In the genomic region with DNA sequence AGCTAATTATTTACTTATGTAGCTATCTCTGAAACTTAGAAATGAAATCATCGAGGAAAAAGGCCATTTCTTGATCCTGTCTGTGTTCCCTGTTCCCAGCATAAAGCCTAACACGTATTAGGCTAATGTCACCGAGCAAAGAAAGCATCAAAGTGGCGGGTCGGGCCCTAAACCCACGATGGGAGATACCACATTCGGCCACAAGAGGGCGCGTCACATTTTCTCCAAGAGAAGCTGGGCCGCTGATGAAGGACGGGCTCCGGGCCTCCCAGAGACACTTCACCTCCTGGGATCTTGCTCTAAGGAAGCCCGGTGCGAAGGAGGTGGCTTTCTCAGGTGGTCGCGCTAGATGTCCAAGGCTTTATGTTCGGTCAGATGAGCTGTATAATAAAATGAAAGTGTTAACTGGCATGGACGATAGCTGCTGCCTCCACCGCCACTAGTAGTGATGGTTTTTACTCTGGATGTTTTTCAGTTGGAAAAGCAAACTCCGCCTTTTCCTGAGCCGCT, we compare ENCODE assay signal across 8 cellular contexts. TPM values are rescaled to one million over a fixed set of nuclear protein-coding genes. Genes with fewer than 3 reads are reported as not detected.
DNase-seq lines count a peak whose midpoint lies in the region; ATAC-seq and TF ChIP-seq lines count a peak whose summit lies in the region.

No MANE protein-coding gene starts in this region.

- CTCF ChIA-PET in AG04450 (lab: Charles Lee): interaction anchor here (0.6 to 4.5 kb wide), 79 partner anchors 9 to 322 kb away, joined by 3 to 171 read pairs (median 6); a partner anchor contains a TSS

- no peaks in the 10 kb centered on the region for H3K27me3 ChIP-seq in AG04450 (ENCODE audit: control insufficient read depth, insufficient read depth, low read length)

- no peaks in the 10 kb centered on the region for H3K36me3 Mint-ChIP-seq in activated naive CD4-positive, alpha-beta T cell treated with anti-CD3 and anti-CD28 coated beads, Interleukin-2, amount 50 U/mL, for 24 hours

- peak overlapping the region; percentile 57 for H3K4me3 ChIP-seq in AG04450 (ENCODE audit: low read depth, low read length)

- DNase-seq in AG04450 (ENCODE audit: low read depth, low spot score): peak; percentile 41
- DNase-seq in MV-4-11 (lab: John Stamatoyannopoulos, UW): peak; percentile 72
- DNase-seq in SK-N-DZ (ENCODE audit: low spot score): peak; percentile 91
- DNase-seq in glomerular endothelial cell (ENCODE audit: extremely low read depth, low read depth, low spot score): peak; percentile 80
- peak; percentile 89 for DNase-seq in occipital lobe (lab: John Stamatoyannopoulos, UW)
- DNase-seq in superior temporal gyrus (ENCODE audit: extremely low spot score): peak; percentile 99

- peaks cover 31% of the 10 kb centered on the region for H3K4me1 Mint-ChIP-seq in activated naive CD4-positive, alpha-beta T cell treated with anti-CD3 and anti-CD28 coated beads, Interleukin-2, amount 50 U/mL, for 24 hours

- no peaks in the 10 kb centered on the region for H3K27me3 Mint-ChIP-seq in activated naive CD4-positive, alpha-beta T cell treated with anti-CD3 and anti-CD28 coated beads, Interleukin-2, amount 50 U/mL, for 24 hours

- POLR2A ChIA-PET in AG04450 (lab: Yijun Ruan, JAX): interaction anchor here (1.0 to 1.5 kb wide), 3 partner anchors 18 to 107 kb away, joined by 4 to 7 read pairs (median 5); a partner anchor contains a TSS

- TF ChIP-seq CTCF in AG04450 (IDR thresholded peaks at IDR 0.05; ENCODE audit: low read depth, low read length): peak; percentile 83

- H3K27ac Mint-ChIP-seq in activated naive CD4-positive, alpha-beta T cell treated with anti-CD3 and anti-CD28 coated beads, Interleukin-2, amount 50 U/mL, for 24 hours: peak overlapping the region; percentile 98

- ATAC-seq in GM19035 (IDR thresholded peaks at IDR 0.05; ENCODE audit: unreplicated experiment): peak; percentile 39

- H3K9me3 Mint-ChIP-seq in activated naive CD4-positive, alpha-beta T cell treated with anti-CD3 and anti-CD28 coated beads, Interleukin-2, amount 50 U/mL, for 24 hours: no peaks in the 10 kb centered on the region

- peak overlapping the region; percentile 70 for H3K27ac ChIP-seq in AG04450 (ENCODE audit: low read depth, low read length)

- H3K4me3 Mint-ChIP-seq in activated naive CD4-positive, alpha-beta T cell treated with anti-CD3 and anti-CD28 coated beads, Interleukin-2, amount 50 U/mL, for 24 hours: peak overlapping the region; percentile 97

- no peaks in the 10 kb centered on the region for H3K9me3 ChIP-seq in AG04450 (ENCODE audit: control insufficient read depth, insufficient read depth, low read length)

RNA-seq across cellular contexts. Expression of a gene that starts 0.9 kb away (rescaled TPM):
- polyA plus RNA-seq in AG04450 (2011; rRNA removed): 62.4 and 81.7 TPM in 2 replicates
- polyA minus RNA-seq in AG04450 (2011; rRNA and poly(A)+ RNA removed): 87.6 and 106 TPM in 2 replicates
- polyA plus RNA-seq in SK-N-DZ (2014; cell fraction: cytosol; rRNA removed): 24.2 and 27.4 TPM in 2 replicates
- polyA plus RNA-seq in SK-N-DZ (2014; cell fraction: nucleus; rRNA removed): 17.1 and 34.6 TPM in 2 replicates
- total RNA-seq in glomerular endothelial cell: 23.5 and 26.9 TPM in 2 replicates
- 9.0 TPM for total RNA-seq in occipital lobe

RNA-seq across cellular contexts. Expression of a gene that starts 35.7 kb away (rescaled TPM):
- polyA plus RNA-seq in AG04450 (2011; rRNA removed): 3.5 and 5.3 TPM in 2 replicates
- polyA minus RNA-seq in AG04450 (2011; rRNA and poly(A)+ RNA removed): 3.8 and 6.4 TPM in 2 replicates
- 24.3 and 33.6 TPM in 2 replicates for polyA plus RNA-seq in SK-N-DZ (2014; cell fraction: cytosol; rRNA removed)
- polyA plus RNA-seq in SK-N-DZ (2014; cell fraction: nucleus; rRNA removed): 64.8 and 91.0 TPM in 2 replicates
- 9.6 and 24.9 TPM in 2 replicates for total RNA-seq in glomerular endothelial cell
- total RNA-seq in occipital lobe: 21.5 TPM

RNA-seq across cellular contexts. Expression of a gene that starts 38.4 kb away (rescaled TPM):
- 39.9 and 62.4 TPM in 2 replicates for polyA plus RNA-seq in AG04450 (2011; rRNA removed)
- polyA minus RNA-seq in AG04450 (2011; rRNA and poly(A)+ RNA removed): 101 and 116 TPM in 2 replicates
- 0.78 and 1.8 TPM in 2 replicates for polyA plus RNA-seq in SK-N-DZ (2014; cell fraction: cytosol; rRNA removed)
- 1.8 and 3.1 TPM in 2 replicates for polyA plus RNA-seq in SK-N-DZ (2014; cell fraction: nucleus; rRNA removed)
- total RNA-seq in glomerular endothelial cell (331 and 341 TPM in 2 replicates), occipital lobe (23.2 TPM)

RNA-seq across cellular contexts. Expression of a gene that starts 56.2 kb away (rescaled TPM):
- 17.6 and 18.2 TPM in 2 replicates for polyA plus RNA-seq in AG04450 (2011; rRNA removed)
- polyA minus RNA-seq in AG04450 (2011; rRNA and poly(A)+ RNA removed): 35.7 and 42.5 TPM in 2 replicates
- 13.1 and 25.6 TPM in 2 replicates for polyA plus RNA-seq in SK-N-DZ (2014; cell fraction: cytosol; rRNA removed)
- polyA plus RNA-seq in SK-N-DZ (2014; cell fraction: nucleus; rRNA removed): 37.4 and 48.4 TPM in 2 replicates
- 35.6 and 56.6 TPM in 2 replicates for total RNA-seq in glomerular endothelial cell
- 69.9 TPM for total RNA-seq in occipital lobe

Comparison
In these comparisons a context has a peak if more than half of its experiments do, and no peak if none do; other contexts are left out.
1. Peak in every context shown above with its lines: DNase-seq, ATAC-seq, H3K4me3 ChIP-seq and H3K27ac ChIP-seq.
2. DNase-seq: peak in every context shown above with its lines; median percentile 99 in superior temporal gyrus; 91 in SK-N-DZ; 89 in occipital lobe; 80 in glomerular endothelial cell; 72 in MV-4-11; 41 in AG04450.
3. RNA of a gene that starts 38.4 kb away (total RNA-seq): 331 to 341 TPM in glomerular endothelial cell; 23.2 TPM in occipital lobe (single experiment); every median in the first group is over 10 times any median in the second.